ENCODE assay signal across 8 cellular contexts in genomic region chr21:43719748-43720538, GRCh38. TPM values are rescaled to one million over a fixed set of nuclear protein-coding genes. Genes with fewer than 3 reads are reported as not detected.
DNase-seq lines count a peak whose midpoint lies in the region; ATAC-seq, FAIRE-seq and TF ChIP-seq lines count a peak whose summit lies in the region.

No MANE protein-coding gene starts in this region.

- peaks cover 9% of the 10 kb centered on the region for H3K4me1 ChIP-seq in iPS-20b (ENCODE audit: insufficient read depth, low read length)

- peaks cover 74% of the 10 kb centered on the region for H3K4me1 Mint-ChIP-seq in stimulated activated naive CD8-positive, alpha-beta T cell treated with anti-CD3 and anti-CD28 coated beads, Interleukin-15, amount 100 ng/mL, for 72 hours

- peak; percentile 44 for DNase-seq in GM12865 (ENCODE audit: low read depth)
- no peak for DNase-seq in stimulated activated naive CD8-positive, alpha-beta T cell treated with anti-CD3 and anti-CD28 coated beads, Interleukin-15, amount 100 ng/mL, for 72 hours
- no peak for DNase-seq in amniotic stem cell (lab: John Stamatoyannopoulos, UW)
- DNase-seq in GM19239 (ENCODE audit: insufficient read length, low spot score): no peak
- DNase-seq in DMS153 (lab: John Stamatoyannopoulos, UW): no peak

- H3K27me3 ChIP-seq in iPS-20b (ENCODE audit: insufficient read depth, low read length): peaks cover 34% of the 10 kb centered on the region

- peaks cover 32% of the 10 kb centered on the region for H3K27me3 Mint-ChIP-seq in stimulated activated naive CD8-positive, alpha-beta T cell treated with anti-CD3 and anti-CD28 coated beads, Interleukin-15, amount 100 ng/mL, for 72 hours

- no peaks in the 10 kb centered on the region for H3K9me3 Mint-ChIP-seq in stimulated activated naive CD8-positive, alpha-beta T cell treated with anti-CD3 and anti-CD28 coated beads, Interleukin-15, amount 100 ng/mL, for 72 hours

- WGBS in adipose tissue, 3 donors: 8 to 12% (median 11%) methylated on average over 46 to 49 of the region's 49 CpGs

- H3K9me3 ChIP-seq in iPS-20b (ENCODE audit: insufficient read depth, low read depth, low read length): no peaks in the 10 kb centered on the region

- H3K9ac ChIP-seq in iPS-20b (ENCODE audit: low read depth, low read length): peak overlapping the region; percentile 83

- FAIRE-seq in GM19239 (lab: Jason Lieb, UNC): no peak

- peak overlapping the region; percentile 86 for H3K4me3 ChIP-seq in GM12865 (ENCODE audit: low read depth, low read length)
- peak overlapping the region; percentile 82 for H3K4me3 ChIP-seq in iPS-20b (ENCODE audit: low read length)

- H3K27ac ChIP-seq in adipose tissue (ENCODE audit: low read depth, low read length) (peak overlapping the region; percentile 19), iPS-20b (ENCODE audit: low read length) (no peak overlapping the region)

- ATAC-seq in HG03280 (IDR thresholded peaks at IDR 0.05; ENCODE audit: unreplicated experiment): peak; percentile 1
- peak; percentile 10 for ATAC-seq in stimulated activated naive CD8-positive, alpha-beta T cell treated with anti-CD3 and anti-CD28 coated beads, Interleukin-15, amount 100 ng/mL, for 72 hours

- H3K4me3 Mint-ChIP-seq in stimulated activated naive CD8-positive, alpha-beta T cell treated with anti-CD3 and anti-CD28 coated beads, Interleukin-15, amount 100 ng/mL, for 72 hours: peak overlapping the region; percentile 82 to 89

- TF ChIP-seq CTCF in GM12865 (IDR thresholded peaks at IDR 0.05; ENCODE audit: insufficient read depth, low read depth, low read length, missing control alignments): no peak

- H3K36me3 ChIP-seq in iPS-20b (ENCODE audit: insufficient read depth, low read depth, low read length): peaks cover 9% of the 10 kb centered on the region

- peak overlapping the region; percentile 69 to 96 for H3K27ac Mint-ChIP-seq in stimulated activated naive CD8-positive, alpha-beta T cell treated with anti-CD3 and anti-CD28 coated beads, Interleukin-15, amount 100 ng/mL, for 72 hours

RNA-seq across cellular contexts. Expression of gene PDXK, which starts 1.0 kb away (rescaled TPM):
- 100 to 1,000 TPM in 1 of 3 donors, 10 to 100 TPM in 2; 62.6 to 231 (median 63.7) TPM for polyA plus RNA-seq in adipose tissue

RNA-seq across cellular contexts. Expression of gene CSTB, which starts 56.2 kb away (rescaled TPM):
- polyA plus RNA-seq in adipose tissue: 10 to 100 TPM; 25.0 to 92.0 (median 90.4) TPM
